8 cellular contexts compared by ENCODE assay signal in the genomic region with DNA sequence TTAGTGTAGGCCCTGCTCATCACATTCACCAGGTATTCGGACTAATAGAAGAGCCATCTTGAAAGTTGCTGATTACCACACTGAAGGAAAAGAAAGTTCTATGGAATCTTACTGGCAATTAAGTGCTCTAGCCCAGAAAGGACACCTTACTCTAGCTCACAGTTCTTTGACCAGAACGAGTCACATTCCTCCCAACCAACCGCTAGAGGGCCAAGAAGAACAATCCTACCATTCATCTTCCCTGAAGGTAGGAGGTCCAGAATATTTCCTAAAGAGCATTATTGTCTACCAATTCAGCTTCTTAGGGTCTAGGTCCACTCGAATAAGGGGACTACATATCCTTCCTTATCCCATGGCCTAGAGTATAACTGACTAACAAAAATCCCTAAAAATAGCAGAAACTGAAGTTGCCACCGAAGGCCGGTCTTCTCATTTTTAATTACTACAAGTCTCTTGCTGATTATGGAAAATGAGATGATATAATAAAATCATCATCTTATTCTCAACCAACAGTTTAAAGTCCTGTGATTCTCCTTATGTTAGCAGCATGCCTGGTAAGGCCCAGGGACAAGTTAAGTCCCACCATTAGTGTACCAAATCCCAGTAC. TPM values are rescaled to one million over a fixed set of nuclear protein-coding genes. Genes with fewer than 3 reads are reported as not detected.
DNase-seq lines count a peak whose midpoint lies in the region; ATAC-seq, FAIRE-seq and TF ChIP-seq lines count a peak whose summit lies in the region.

No MANE protein-coding gene starts in this region.

- no peaks in the 10 kb centered on the region for H3K36me3 ChIP-seq in right lobe of liver

- TF ChIP-seq CTCF in right lobe of liver (IDR thresholded peaks at IDR 0.05): peak; percentile 71 to 75 (median 72)

- H3K4me3 ChIP-seq in right lobe of liver: no peak overlapping the region

- 36% methylated on average over 6 of the region's 6 CpGs for WGBS in right lobe of liver (ENCODE audit: insufficient coverage, low coverage, low lambda C conversion rate, missing lambda C conversion rate)

- H3K9me3 ChIP-seq in right lobe of liver: no peaks in the 10 kb centered on the region

- peaks cover 0 to 4% (median 0%) of the 10 kb centered on the region in 4 donors for H3K4me1 ChIP-seq in right lobe of liver

- peak; percentile 55 for FAIRE-seq in GM12891 (lab: Jason Lieb, UNC)

- no peak overlapping the region for H3K27ac Mint-ChIP-seq in effector memory CD8-positive, alpha-beta T cell

- H3K4me1 Mint-ChIP-seq in effector memory CD8-positive, alpha-beta T cell (ENCODE audit: low read depth in 2 of 2): no peaks in the 10 kb centered on the region

- H3K9me3 Mint-ChIP-seq in effector memory CD8-positive, alpha-beta T cell: no peaks in the 10 kb centered on the region

- ATAC-seq in HG02678 (IDR thresholded peaks at IDR 0.05; ENCODE audit: unreplicated experiment) (peak; percentile 94), right lobe of liver (peak; percentile 90 to 93 (median 93))
- no peak for ATAC-seq in effector memory CD8-positive, alpha-beta T cell (replicated peaks)

- no peak for TF ChIP-seq POLR2A in GM12891 (IDR thresholded peaks at IDR 0.05; ENCODE audit: low read depth, low read length)
- no peak for TF ChIP-seq POLR2A in right lobe of liver (IDR thresholded peaks at IDR 0.05)

- H3K27me3 ChIP-seq in right lobe of liver: no peaks in the 10 kb centered on the region

- no peak overlapping the region for H3K4me3 Mint-ChIP-seq in effector memory CD8-positive, alpha-beta T cell

- DNase-seq in AG20443 (ENCODE audit: low spot score) (peak; percentile 70), GM12891 (ENCODE audit: insufficient read length, low spot score) (peak; percentile 21), NCI-H345 treated with DMSO at 0.1 percent for 48 hours (lab: John Stamatoyannopoulos, UW; ENCODE audit: unreplicated experiment) (peak; percentile 7), right lobe of liver (peak in 1 of 3 donors; percentile 57), NCI-H1417 treated with DMSO at 0.1 percent for 48 hours (lab: John Stamatoyannopoulos, UW) (no peak)
- DNase-seq in central memory CD4-positive, alpha-beta T cell: peak; percentile 16
- DNase-seq in effector memory CD8-positive, alpha-beta T cell: no peak

- no peak overlapping the region for H3K27ac ChIP-seq in right lobe of liver

- intact Hi-C loops in right lobe of liver (cut with DNase I): loop anchor here in 1 of 2 donors (10.0 kb wide), 1 partner anchor 49 kb away; no protein-coding TSS in a partner anchor

- peaks cover 40 to 43% of the 10 kb centered on the region in 2 donors for H3K27me3 Mint-ChIP-seq in effector memory CD8-positive, alpha-beta T cell

- no peaks in the 10 kb centered on the region for H3K36me3 Mint-ChIP-seq in effector memory CD8-positive, alpha-beta T cell (ENCODE audit: insufficient read depth)

TF ChIP-seq in GM12891, 5 proteins besides CTCF, POLR2A, EP300 and RAD21:
- TF ChIP-seq POLR2AphosphoS5 (IDR thresholded peaks at IDR 0.05; ENCODE audit: low read depth, low read length) (no peak), TAF1 (IDR thresholded peaks at IDR 0.05; ENCODE audit: low read depth, low read length) (no peak), SPI1 (IDR thresholded peaks at IDR 0.05; ENCODE audit: low read depth, low read length) (no peak), POU2F2 (IDR thresholded peaks at IDR 0.05; ENCODE audit: low read depth, low read length) (no peak), PAX5 (IDR thresholded peaks at IDR 0.05; ENCODE audit: insufficient read depth, low read length, severe bottlenecking) (no peak)

RNA-seq across cellular contexts. Expression of gene FMO1, which starts 2.7 kb away (rescaled TPM):
- polyA plus RNA-seq in GM12891 (2012; ENCODE audit: low read depth, missing spikeins): not detected
- total RNA-seq in right lobe of liver: 1 to 10 TPM in 3 of 6 experiments, under 1 TPM in 3; 0.15 to 7.6 (median 2.5) TPM

Comparison
In these comparisons a context has a peak if more than half of its experiments do, and no peak if none do; other contexts are left out.
1. DNase-seq: peak in AG20443 (single experiment), GM12891 (single experiment), NCI-H345 treated with DMSO at 0.1 percent for 48 hours (single experiment) and central memory CD4-positive, alpha-beta T cell (single experiment); none in effector memory CD8-positive, alpha-beta T cell (0 of 3) and NCI-H1417 treated with DMSO at 0.1 percent for 48 hours (single experiment).